ENCODE assay signal across 8 cellular contexts in the genomic region with DNA sequence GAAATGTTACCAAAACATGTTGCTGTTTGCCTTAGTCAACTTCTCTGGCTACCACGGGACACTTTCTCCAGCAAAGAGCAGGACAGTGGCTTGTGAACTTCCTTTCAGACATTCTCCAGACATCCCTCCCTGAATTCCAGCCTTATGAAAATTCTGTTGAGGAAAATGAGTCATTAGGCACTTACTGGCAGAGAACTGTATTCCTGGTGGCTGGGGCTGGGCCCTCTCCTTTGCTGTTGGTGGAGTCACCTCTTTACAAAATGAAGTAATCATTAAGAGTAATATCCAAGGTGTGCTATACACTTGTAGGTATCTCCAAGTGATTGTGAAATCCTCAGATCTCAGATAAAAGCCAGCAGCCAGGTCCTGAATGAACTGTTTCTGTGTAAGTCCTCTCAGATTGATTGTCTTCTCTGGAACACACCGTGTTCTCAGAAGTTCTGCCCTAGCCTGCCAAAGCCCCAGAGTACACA. TPM values are rescaled to one million over a fixed set of nuclear protein-coding genes. Genes with fewer than 3 reads are reported as not detected.
A peak's percentile ranks its signal among the peaks of the same experiment; 100 is the strongest.
DNase-seq lines count a peak whose midpoint lies in the region; ATAC-seq, FAIRE-seq and TF ChIP-seq lines count a peak whose summit lies in the region.
"Had no signal": no experiment of that assay in that cellular context is flagged by ENCODE, and none has a peak within 500 bp of the region (broad histone marks: within the 10 kb centered on the region; RNA-seq: fewer than 3 reads in every experiment).

No MANE protein-coding gene starts in this region.

- DNase-seq in M059J (ENCODE audit: low read depth): peak; percentile 93
- peak; percentile 90 for DNase-seq in dermis blood vessel endothelial cell
- DNase-seq in lower lobe of right lung: peak; percentile 52
- peak; percentile 73 for DNase-seq in urothelium cell line (ENCODE audit: low spot score)
- no peak for DNase-seq in GM19238 (ENCODE audit: insufficient read length, low spot score)
- no peak for DNase-seq in NCI-H524 treated with DMSO at 0.1 percent for 48 hours (lab: John Stamatoyannopoulos, UW)
- DNase-seq: stimulated activated CD4-positive, alpha-beta T cell treated with anti-CD3 and anti-CD28 coated beads, Interleukin-15, amount 100 ng/mL, for 24 hours had no signal

- intact Hi-C loops in lower lobe of right lung (cut with DNase I): no loop called here

- H3K4me1 ChIP-seq in lower lobe of right lung: peaks cover 13% of the 10 kb centered on the region

- ATAC-seq in lower lobe of right lung: peak; percentile 95 to 96
- no peak for ATAC-seq in HG03442 (IDR thresholded peaks at IDR 0.05; ENCODE audit: unreplicated experiment)

- TF ChIP-seq CTCF in lower lobe of right lung (IDR thresholded peaks at IDR 0.05): no peak

- no peaks in the 10 kb centered on the region for H3K9me3 ChIP-seq in lower lobe of right lung

- H3K4me3 ChIP-seq in lower lobe of right lung: no peak overlapping the region

- peak overlapping the region; percentile 32 for H3K27ac ChIP-seq in lower lobe of right lung

- FAIRE-seq in urothelium cell line (lab: Jason Lieb, UNC): no peak

- no peaks in the 10 kb centered on the region for H3K27me3 ChIP-seq in lower lobe of right lung (ENCODE audit: low read depth)

- no peaks in the 10 kb centered on the region for H3K36me3 ChIP-seq in lower lobe of right lung

RNA-seq across cellular contexts. Expression of a gene that starts 1.4 kb away (rescaled TPM):
- 22.8 and 31.9 TPM in 2 replicates for total RNA-seq in M059J (2014; rRNA removed; shearing (Covaris generic))
- total RNA-seq in dermis blood vessel endothelial cell (1.8 and 6.6 TPM in 2 replicates), lower lobe of right lung (3.4 TPM)

Comparison
In these comparisons a context has a peak if more than half of its experiments do, and no peak if none do; other contexts are left out.
1. DNase-seq: peak in M059J (single experiment), dermis blood vessel endothelial cell (single experiment), lower lobe of right lung (single experiment) and urothelium cell line (single experiment); none in GM19238 (single experiment) and NCI-H524 treated with DMSO at 0.1 percent for 48 hours (single experiment).